In genomic region chr18:79136742-79137141, GRCh38 we compare ENCODE assay signal across 1 cellular context.
TF ChIP-seq lines count a peak whose summit lies in the region.

No MANE protein-coding gene starts in this region.

TF ChIP-seq in K562, 482 proteins besides CTCF, POLR2A, EP300 and RAD21 (continued from another document):
- TF ChIP-seq MGA (IDR thresholded peaks at IDR 0.05) = no peak
- TF ChIP-seq ZNF232 (CRISPR knock-in tag; IDR thresholded peaks at IDR 0.05) = no peak
- TF ChIP-seq FOXJ2 (tag; IDR thresholded peaks at IDR 0.05) = no peak
- TF ChIP-seq HMBOX1 (IDR thresholded peaks at IDR 0.05) = no peak
- no peak for TF ChIP-seq NR4A1 (CRISPR knock-in tag; IDR thresholded peaks at IDR 0.05)
- no peak for TF ChIP-seq NR4A1 (tag; IDR thresholded peaks at IDR 0.05)
- TF ChIP-seq CTCFL (IDR thresholded peaks at IDR 0.05; ENCODE audit: borderline replicate concordance, insufficient read depth, low read depth, low read length, poor library complexity, severe bottlenecking) = no peak
- TF ChIP-seq DMBX1 (CRISPR knock-in tag; IDR thresholded peaks at IDR 0.05; ENCODE audit: borderline replicate concordance) = no peak
- TF ChIP-seq ARHGAP35 (IDR thresholded peaks at IDR 0.05; ENCODE audit: partially characterized antibody) = no peak
- no peak for TF ChIP-seq ZBTB17 (CRISPR knock-in tag; IDR thresholded peaks at IDR 0.05)
- TF ChIP-seq MTA3 (IDR thresholded peaks at IDR 0.05; ENCODE audit: borderline replicate concordance) = no peak
TF ChIP-seq in K562: peak in this region for 0.
